Comparison of ENCODE assay signal across 6 cellular contexts in the genomic region with DNA sequence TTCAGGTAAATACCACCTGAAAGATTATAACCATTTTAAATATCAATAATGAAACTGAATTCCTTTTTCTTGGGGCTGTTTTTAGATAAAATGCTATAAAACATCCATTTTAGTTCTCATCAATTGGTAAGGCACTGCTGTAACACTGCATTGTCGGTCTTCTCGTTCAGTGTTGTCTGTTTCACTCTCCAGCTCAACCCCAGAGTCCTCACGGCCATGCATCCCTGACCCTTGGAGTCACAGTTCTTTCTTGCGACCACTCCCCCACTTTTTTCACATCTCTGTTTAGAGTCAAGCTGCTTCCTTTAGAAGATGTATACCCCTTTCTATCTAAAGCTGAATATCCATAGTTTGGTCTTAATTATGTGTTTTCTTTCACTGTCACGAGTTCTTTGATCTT. TPM values are rescaled to one million over a fixed set of nuclear protein-coding genes. Genes with fewer than 3 reads are reported as not detected.
"Had no signal": no experiment of that assay in that cellular context is flagged by ENCODE, and none has a peak within 500 bp of the region (broad histone marks: within the 10 kb centered on the region; RNA-seq: fewer than 3 reads in every experiment).

No MANE protein-coding gene starts in this region.

RNA-seq across cellular contexts. Expression of gene OR2A42, which starts 7.6 kb away (rescaled TPM):
- total RNA-seq: HepG2, HT-29, HT1080, IMR-90, K562 had no signal
- polyA plus RNA-seq: HepG2, IgD-negative memory B cell, IMR-90, K562 had no signal

RNA-seq across cellular contexts. Expression of gene OR2A7, which starts 17.6 kb away (rescaled TPM):
- total RNA-seq: HepG2, HT1080, IMR-90, K562 had no signal
- polyA plus RNA-seq: HepG2, IMR-90 had no signal

RNA-seq across cellular contexts. Expression of gene CTAGE8, which starts 22.1 kb away (rescaled TPM):
- total RNA-seq: HepG2, HT-29, HT1080, IMR-90 had no signal
- polyA plus RNA-seq: HepG2, IMR-90 had no signal

RNA-seq across cellular contexts. Expression of gene ARHGEF35, which starts 51.3 kb away (rescaled TPM):
- total RNA-seq: IMR-90 had no signal
- polyA plus RNA-seq: HepG2, IMR-90 had no signal
